In genomic region chr15:45200799-45201556, GRCh38 we compare ENCODE assay signal across 1 cellular context.
TF ChIP-seq lines count a peak whose summit lies in the region.

No MANE protein-coding gene starts in this region.

TF ChIP-seq in HepG2, 621 proteins besides CTCF, POLR2A, EP300 and RAD21 (continued from another document and continues in another):
- TF ChIP-seq PLSCR1 (CRISPR knock-in tag; IDR thresholded peaks at IDR 0.05; ENCODE audit: borderline replicate concordance) (no peak), HDAC1 (CRISPR knock-in tag; IDR thresholded peaks at IDR 0.05) (no peak; the same call in 1 of the 2 replicates), SUZ12 (IDR thresholded peaks at IDR 0.05; ENCODE audit: low read depth, low read length) (no peak), ZBTB34 (CRISPR knock-in tag; IDR thresholded peaks at IDR 0.05) (0 out of 2 replicates have a peak, but pooled peaks have one; percentile 0), CEBPZ (IDR thresholded peaks at IDR 0.05; ENCODE audit: low read length) (no peak), ZNF260 (CRISPR knock-in tag; IDR thresholded peaks at IDR 0.05; ENCODE audit: borderline replicate concordance, low read depth) (no peak), KLF11 (CRISPR knock-in tag; IDR thresholded peaks at IDR 0.05) (0 out of 2 replicates have a peak, but pooled peaks have one; percentile 45), HOMEZ (CRISPR knock-in tag; IDR thresholded peaks at IDR 0.05; ENCODE audit: low read depth) (no peak), BCL3 (CRISPR knock-in tag; IDR thresholded peaks at IDR 0.05) (0 out of 2 replicates have a peak, but pooled peaks have one; percentile 8), ZNF740 (CRISPR knock-in tag; IDR thresholded peaks at IDR 0.05) (no peak), ZBTB43 (CRISPR knock-in tag; conservative IDR thresholded peaks at IDR 0.05) (no peak; the same call in 1 of the 2 replicates), ZNF558 (CRISPR knock-in tag; IDR thresholded peaks at IDR 0.05; ENCODE audit: borderline replicate concordance) (0 out of 2 replicates have a peak, but pooled peaks have one; percentile 78), ISL2 (CRISPR knock-in tag; IDR thresholded peaks at IDR 0.05) (0 out of 2 replicates have a peak, but pooled peaks have one; percentile 50), MLX (CRISPR knock-in tag; IDR thresholded peaks at IDR 0.05) (no peak), MIER3 (CRISPR knock-in tag; IDR thresholded peaks at IDR 0.05; ENCODE audit: borderline replicate concordance) (no peak), ZNF30 (CRISPR knock-in tag; IDR thresholded peaks at IDR 0.05) (no peak), HNF1B (CRISPR knock-in tag; IDR thresholded peaks at IDR 0.05) (peak; percentile 62; the same call in 1 of the 2 replicates), ISX (CRISPR knock-in tag; conservative IDR thresholded peaks at IDR 0.05) (no peak), KAT8 (CRISPR knock-in tag; IDR thresholded peaks at IDR 0.05) (peak; percentile 71), PHF20 (CRISPR knock-in tag; IDR thresholded peaks at IDR 0.05) (no peak), HIVEP1 (CRISPR knock-in tag; IDR thresholded peaks at IDR 0.05) (no peak), ZNF777 (CRISPR knock-in tag; IDR thresholded peaks at IDR 0.05) (peak; percentile 91), FOXP1 (IDR thresholded peaks at IDR 0.05) (no peak), FOXP1 (CRISPR knock-in tag; IDR thresholded peaks at IDR 0.05) (peak; percentile 49; the same call in 1 of the 2 replicates), PITX1 (CRISPR knock-in tag; IDR thresholded peaks at IDR 0.05) (peak; percentile 30; the same call in 1 of the 2 replicates), SIX4 (CRISPR knock-in tag; IDR thresholded peaks at IDR 0.05) (no peak), ZNF20 (CRISPR knock-in tag; IDR thresholded peaks at IDR 0.05) (no peak), AKNA (CRISPR knock-in tag; IDR thresholded peaks at IDR 0.05; ENCODE audit: borderline replicate concordance) (no peak), ASH2L (IDR thresholded peaks at IDR 0.05; ENCODE audit: insufficient read length, low read depth, low read length) (peak; percentile 75), TERF1 (CRISPR knock-in tag; IDR thresholded peaks at IDR 0.05) (no peak), TOPORS (CRISPR knock-in tag; IDR thresholded peaks at IDR 0.05) (no peak; the same call in 1 of the 2 replicates), ZKSCAN5 (CRISPR knock-in tag; IDR thresholded peaks at IDR 0.05) (no peak), ZNF615 (CRISPR knock-in tag; IDR thresholded peaks at IDR 0.05; ENCODE audit: borderline replicate concordance) (no peak), CREM (IDR thresholded peaks at IDR 0.05) (0 out of 2 replicates have a peak, but pooled peaks have one; percentile 3), CREM (CRISPR knock-in tag; IDR thresholded peaks at IDR 0.05) (no peak), MYPOP (CRISPR knock-in tag; IDR thresholded peaks at IDR 0.05) (0 out of 2 replicates have a peak, but pooled peaks have one; percentile 18), ZFP36L1 (CRISPR knock-in tag; IDR thresholded peaks at IDR 0.05) (peak; percentile 31; the same call in 1 of the 2 replicates), ZNF772 (CRISPR knock-in tag; IDR thresholded peaks at IDR 0.05) (peak; percentile 29; the same call in 1 of the 2 replicates)
